In genomic region chr16:87780385-87780989, GRCh38 we compare ENCODE assay signal across 9 cellular contexts. TPM values are rescaled to one million over a fixed set of nuclear protein-coding genes. Genes with fewer than 3 reads are reported as not detected.
DNase-seq lines count a peak whose midpoint lies in the region; ATAC-seq, FAIRE-seq and TF ChIP-seq lines count a peak whose summit lies in the region.
"Had no signal": no experiment of that assay in that cellular context is flagged by ENCODE, and none has a peak within 500 bp of the region (broad histone marks: within the 10 kb centered on the region; RNA-seq: fewer than 3 reads in every experiment).

No MANE protein-coding gene starts in this region.

- no peak overlapping the region for H2BK5ac ChIP-seq in neuronal stem cell (ENCODE audit: low read length)

- TF ChIP-seq EP300 in K562 (IDR thresholded peaks at IDR 0.05; ENCODE audit: low read length), result peak; percentile 36

- peak in 1 of 2 experiments; percentile 10; a peak in 2 of 4 replicates for TF ChIP-seq RAD21 in K562 (CRISPR knock-in tag; conservative IDR thresholded peaks at IDR 0.05 in 1 of 2, IDR thresholded peaks at IDR 0.05 in 1 of 2)

- 55% methylated on average over 8 of the region's 10 CpGs for WGBS in K562 (ENCODE audit: insufficient coverage, low coverage, missing lambda C conversion rate)
- WGBS in neuronal stem cell (ENCODE audit: extremely low coverage in 2 of 2, insufficient read length in 2 of 2, insufficient replicate concordance in 1 of 2), 2 donors, result no CpG with 5 or more reads among the region's 10 CpGs

- no peaks in the 10 kb centered on the region for H3K79me1 ChIP-seq in neuronal stem cell (ENCODE audit: low read depth, low read length)

- TF ChIP-seq CTCF in K562 (IDR thresholded peaks at IDR 0.05 in 2 of 3, conservative IDR thresholded peaks at IDR 0.05 in 1 of 3; ENCODE audit: insufficient read depth in 2 of 3, low read depth in 1 of 3, low read length in 3 of 3), result peak in 1 of 3 experiments; percentile 23; a peak in 1 of 6 replicates

- no peaks in the 10 kb centered on the region for H3K9me1 ChIP-seq in K562 (ENCODE audit: control insufficient read depth, insufficient read depth, low read length)

- H3K9ac ChIP-seq in K562 (ENCODE audit: insufficient read depth in 1 of 2, low read depth in 2 of 2, low read length in 2 of 2) (peak overlapping the region; percentile 1 to 19; a peak in 2 of 4 replicates), neuronal stem cell (ENCODE audit: low read depth, low read length, poor library complexity) (no peak overlapping the region)

- TF ChIP-seq POLR2A in K562 (conservative IDR thresholded peaks at IDR 0.05), result no peak

- in situ Hi-C loops in K562 (cut with MboI), result no loop called here

- no peak overlapping the region for H4K8ac ChIP-seq in neuronal stem cell (ENCODE audit: low read depth, low read length)

- no peak overlapping the region for H3K4ac ChIP-seq in neuronal stem cell (ENCODE audit: low read length)

- peaks cover 38 to 39% of the 10 kb centered on the region in 2 experiments for H3K4me1 ChIP-seq in K562 (replicated peaks in 1 of 2; ENCODE audit: control insufficient read depth in 2 of 2, insufficient read depth in 2 of 2, low read length in 2 of 2)
- H3K4me1 ChIP-seq in neuronal stem cell (ENCODE audit: control insufficient read depth in 2 of 2, insufficient read depth in 1 of 2, low read depth in 1 of 2, low read length in 2 of 2), result peaks cover 9 to 10% of the 10 kb centered on the region in 2 donors

- no peaks in the 10 kb centered on the region for H4K20me1 ChIP-seq in K562 (replicated peaks; ENCODE audit: control insufficient read depth, insufficient read depth, low read length)

- FAIRE-seq in K562 (lab: Jason Lieb, UNC), result peak; percentile 23

- peak overlapping the region; percentile 29; the same call in 1 of the 3 replicates for H3K27ac ChIP-seq in K562 (ENCODE audit: extremely low read depth, low read depth, low read length)
- no peak overlapping the region for H3K27ac ChIP-seq in neuronal stem cell (replicated peaks; ENCODE audit: low read length)

- no peak overlapping the region for H2BK12ac ChIP-seq in neuronal stem cell (ENCODE audit: low read length)

- no TSS peak for BruUV-seq in K562 (replicated peaks; lab: Mats Ljungman, UMichigan)

- no peak overlapping the region for H4K91ac ChIP-seq in neuronal stem cell (ENCODE audit: low read depth, low read length, poor library complexity)

- CTCF ChIA-PET in K562 (lab: Yijun Ruan, JAX; ENCODE audit: low intra/inter-chr PET ratio), result interaction anchor here (3.6 to 4.1 kb wide), 2 partner anchors 91 to 129 kb away, joined by 24 to 31 read pairs; no protein-coding TSS in a partner anchor

- intact Hi-C loops in K562 (cut with micrococcal nuclease), result loop anchor here (2.0 kb wide), 1 partner anchor 26 kb away; no protein-coding TSS in a partner anchor

- H3K4me3 ChIP-seq in K562 (no peak overlapping the region), neuronal stem cell (ENCODE audit: low read length in 2 of 2) (no peak overlapping the region)
- H3K4me3 ChIP-seq: heart right ventricle had no signal

- DNase-seq in COR-L47 (lab: John Stamatoyannopoulos, UW), result peak; percentile 77
- peak; percentile 50 for DNase-seq in HK-2 (ENCODE audit: unreplicated experiment)
- peak; percentile 94 for DNase-seq in SKM-1 (lab: John Stamatoyannopoulos, UW; ENCODE audit: unreplicated experiment)
- DNase-seq in K562 (ENCODE audit: extremely low read depth in 1 of 4, low spot score in 3 of 4), result peak; percentile 29 to 67 (median 43)
- no peak for DNase-seq in neuronal stem cell (ENCODE audit: low spot score)
- no peak for DNase-seq in kidney glomerular epithelial cell (lab: John Stamatoyannopoulos, UW)

- H2BK15ac ChIP-seq in neuronal stem cell (ENCODE audit: low read length), result no peak overlapping the region

- H3K4me2 ChIP-seq in K562 (ENCODE audit: insufficient read depth, low read length), result 0 out of 2 replicates have a peak overlapping the region, but pooled peaks have one; percentile 30
- H3K4me2 ChIP-seq in neuronal stem cell (ENCODE audit: insufficient read depth, low read length, poor library complexity, severe bottlenecking), result no peak overlapping the region

- H3K9me3 ChIP-seq in K562 (replicated peaks; ENCODE audit: control insufficient read depth, insufficient read depth, low read depth, low read length), result no peaks in the 10 kb centered on the region
- H3K9me3 ChIP-seq in neuronal stem cell (replicated peaks in 1 of 2; ENCODE audit: control insufficient read depth in 2 of 2, insufficient read depth in 1 of 2, low read depth in 1 of 2, low read length in 2 of 2), result no peaks in the 10 kb centered on the region
- H3K9me3 ChIP-seq: heart right ventricle had no signal

- peak; percentile 4; the same call in 1 of the 3 replicates for ATAC-seq in K562
- ATAC-seq in HG02870 (IDR thresholded peaks at IDR 0.05; ENCODE audit: unreplicated experiment), result no peak
- no peak for ATAC-seq in HG02623 (IDR thresholded peaks at IDR 0.05; ENCODE audit: unreplicated experiment)

- no peak overlapping the region for H2AK5ac ChIP-seq in neuronal stem cell (ENCODE audit: low read depth, low read length)

- no peak overlapping the region for H3K14ac ChIP-seq in neuronal stem cell (ENCODE audit: low read length)

- no peak overlapping the region for H3K18ac ChIP-seq in neuronal stem cell (ENCODE audit: low read length)

- no peaks in the 10 kb centered on the region for H3K36me3 ChIP-seq in K562 (ENCODE audit: control insufficient read depth, insufficient read depth, low read length)
- no peaks in the 10 kb centered on the region for H3K36me3 ChIP-seq in neuronal stem cell (replicated peaks in 1 of 2; ENCODE audit: control insufficient read depth in 2 of 2, insufficient read depth in 2 of 2, low read length in 2 of 2)
- H3K36me3 ChIP-seq: heart right ventricle had no signal

- POLR2A ChIA-PET in K562 (lab: Yijun Ruan, JAX), result interaction anchor here (0.7 to 3.5 kb wide), 6 partner anchors 14 to 94 kb away, joined by 3 to 18 read pairs (median 4); no protein-coding TSS in a partner anchor

- H2AFZ ChIP-seq in K562 (ENCODE audit: low read depth, low read length), result peak overlapping the region; percentile 49; the same call in 1 of the 2 replicates
- H2AFZ ChIP-seq in neuronal stem cell (ENCODE audit: low read length), result peak overlapping the region; percentile 58

- H2BK120ac ChIP-seq in neuronal stem cell (ENCODE audit: low read depth, low read length), result no peak overlapping the region

- H3K27me3 ChIP-seq in K562 (ENCODE audit: control insufficient read depth in 2 of 2, insufficient read depth in 2 of 2, low read length in 2 of 2) (peaks cover 0 to 5% of the 10 kb centered on the region in 2 experiments; a peak in 1 of 5 replicates), neuronal stem cell (ENCODE audit: control insufficient read depth in 3 of 3, insufficient read depth in 3 of 3, low read depth in 1 of 3, low read length in 3 of 3) (no peaks in the 10 kb centered on the region)

- H3K23ac ChIP-seq in neuronal stem cell (ENCODE audit: low read depth, low read length, poor library complexity), result no peak overlapping the region

- no peaks in the 10 kb centered on the region for H3K79me2 ChIP-seq in K562 (ENCODE audit: control insufficient read depth, insufficient read depth, low read length)

TF ChIP-seq in K562, 482 proteins besides CTCF, POLR2A, EP300 and RAD21 (continues in another document):
- TF ChIP-seq ZNF644 (tag; IDR thresholded peaks at IDR 0.05; ENCODE audit: low read depth) (0 out of 2 replicates have a peak, but pooled peaks have one; percentile 61), KDM2B (CRISPR knock-in tag; IDR thresholded peaks at IDR 0.05) (no peak), CBFB (CRISPR knock-in tag; IDR thresholded peaks at IDR 0.05) (no peak), OTX1 (CRISPR knock-in tag; IDR thresholded peaks at IDR 0.05) (0 out of 2 replicates have a peak, but pooled peaks have one; percentile 19), FOXA3 (CRISPR knock-in tag; conservative IDR thresholded peaks at IDR 0.05 in 1 of 2, IDR thresholded peaks at IDR 0.05 in 1 of 2) (no peak), ZNF766 (CRISPR knock-in tag; conservative IDR thresholded peaks at IDR 0.05) (peak; percentile 72; the same call in 1 of the 2 replicates), NEUROD1 (IDR thresholded peaks at IDR 0.05; ENCODE audit: borderline replicate concordance, low read depth, low read length, partially characterized antibody) (no peak), THRB (CRISPR knock-in tag; conservative IDR thresholded peaks at IDR 0.05) (peak; percentile 75; the same call in 1 of the 2 replicates), BRD9 (IDR thresholded peaks at IDR 0.05; ENCODE audit: low read depth, partially characterized antibody) (no peak), RB1 (IDR thresholded peaks at IDR 0.05; ENCODE audit: low read depth) (no peak)

RNA-seq across cellular contexts. Expression of gene KLHDC4, which starts 14.7 kb away (rescaled TPM):
- 250 and 422 TPM in 2 replicates for total RNA-seq in K562 (2011; cell fraction: chromatin; rRNA removed; ENCODE audit: low replicate concordance)
- total RNA-seq in K562 (2011; cell fraction: nucleolus; rRNA removed), result 176 and 189 TPM in 2 replicates
- total RNA-seq in K562 (2011; cell fraction: nucleoplasm; rRNA removed), result 187 and 203 TPM in 2 replicates
- 52.7 and 59.4 TPM in 2 replicates for total RNA-seq in K562 (2014; rRNA removed)
- total RNA-seq in K562 (2014; rRNA removed; fragmentation: Illumina TruSeq; extraction: Trizol), result 17.9 and 25.5 TPM in 2 replicates
- total RNA-seq in K562 (2015; rRNA removed; fragmentation: Illumina TruSeq; extraction: Trizol), result 31.8 and 32.8 TPM in 2 replicates
- 62.8 and 68.1 TPM in 2 replicates for total RNA-seq in K562 (2021)
- 23.7 and 24.9 TPM in 2 replicates for polyA plus RNA-seq in K562 (2011; rRNA removed)
- 17.9 and 23.5 TPM in 2 replicates for polyA plus RNA-seq in K562 (2011; cell fraction: cytosol; rRNA removed)
- polyA plus RNA-seq in K562 (2011; cell fraction: nucleus; rRNA removed), result 66.5 and 112 TPM in 2 replicates
- 35.3 and 39.1 TPM in 2 replicates for polyA plus RNA-seq in K562 (2012)
- 37.3 and 48.5 TPM in 2 replicates for polyA plus RNA-seq in K562 (2014; fragmentation: Illumina TruSeq; extraction: Trizol)
- 1 to 10 TPM; 1.3 to 2.5 TPM for polyA plus RNA-seq in K562 (2014; fragmentation: Nextera tagmentation; extraction: Ambion mirVana)
- polyA plus RNA-seq in K562 (2014; rRNA removed), result 53.5 and 63.4 TPM in 2 replicates
- 19.2 and 19.3 TPM in 2 replicates for polyA minus RNA-seq in K562 (2011; rRNA and poly(A)+ RNA removed)
- 18.8 and 24.5 TPM in 2 replicates for polyA minus RNA-seq in K562 (2011; cell fraction: cytosol; rRNA and poly(A)+ RNA removed)
- 33.5 and 52.0 TPM in 2 replicates for polyA minus RNA-seq in K562 (2011; cell fraction: nucleus; rRNA and poly(A)+ RNA removed)
- polyA plus RNA-seq in neuronal stem cell (2013, experiment 1 of 2), result 15.3 TPM
- polyA plus RNA-seq in neuronal stem cell (2013, experiment 2 of 2), result 15.0 TPM

Comparison
In these comparisons a context has a peak if more than half of its experiments do, and no peak if none do; other contexts are left out.
1. DNase-seq: peak in COR-L47 (single experiment), HK-2 (single experiment), SKM-1 (single experiment) and K562 (4 of 4); none in neuronal stem cell (single experiment) and kidney glomerular epithelial cell (single experiment).